Comparison of ENCODE assay signal across 19 cellular contexts in the genomic region with DNA sequence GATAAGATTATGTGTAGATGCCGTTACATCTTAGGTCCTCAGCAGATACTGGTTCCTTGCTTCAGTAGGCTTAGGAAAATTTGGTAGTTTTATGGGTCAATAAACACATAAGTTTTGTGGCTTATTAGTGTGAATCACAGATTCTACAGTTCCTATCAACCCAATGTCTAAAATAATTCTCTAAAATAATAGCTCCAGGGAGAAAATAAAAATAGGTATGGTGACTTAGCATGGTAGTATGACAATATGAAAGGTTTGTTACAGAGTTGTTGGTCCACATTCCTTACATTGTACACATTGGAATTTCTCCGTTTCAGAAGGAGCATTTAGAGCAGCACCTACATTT.
DNase-seq lines count a peak whose midpoint lies in the region; ATAC-seq, FAIRE-seq and TF ChIP-seq lines count a peak whose summit lies in the region.
"Had no signal": no experiment of that assay in that cellular context is flagged by ENCODE, and none has a peak within 500 bp of the region (broad histone marks: within the 10 kb centered on the region; RNA-seq: fewer than 3 reads in every experiment).

No MANE protein-coding gene starts in this region.

- peak overlapping the region; percentile 85 for H3K27ac Mint-ChIP-seq in progenitor cell of endocrine pancreas
- H3K27ac Mint-ChIP-seq in natural killer cell treated with Interleukin-12 subunit alpha and Interleukin-12 subunit beta and Interleukin-15 and Interleukin-18, amount 100 ng/mL, for 72 hours = no peak overlapping the region
- H3K27ac Mint-ChIP-seq: activated T-helper 1 cell treated with anti-CD3 and anti-CD28 coated beads, Interleukin-12 subunit alpha, Interleukin-12 subunit beta, Interleukin-2, Interleukin-4 antibody, amounts not matched to agents 30 ng/mL and 10 ng/mL and 1 ng/mL, durations not matched to agents 14 hours and 24 hours and 36 hours; CD4-positive, alpha-beta T cell; natural killer cell had no signal

- intact Hi-C loops in posterior cingulate gyrus (cut with DNase I) = no loop called here

- no peaks in the 10 kb centered on the region for H3K27me3 Mint-ChIP-seq in progenitor cell of endocrine pancreas
- no peaks in the 10 kb centered on the region for H3K27me3 Mint-ChIP-seq in natural killer cell treated with Interleukin-12 subunit alpha and Interleukin-12 subunit beta and Interleukin-15 and Interleukin-18, amount 100 ng/mL, for 72 hours
- H3K27me3 Mint-ChIP-seq: CD4-positive, alpha-beta T cell; memory B cell had no signal

- peak in 1 of 2 experiments; percentile 6; a peak in 1 of 6 replicates for ATAC-seq in A549
- ATAC-seq in GM21515 (IDR thresholded peaks at IDR 0.05; ENCODE audit: unreplicated experiment) = no peak
- no peak for ATAC-seq in natural killer cell treated with Interleukin-12 subunit alpha and Interleukin-12 subunit beta and Interleukin-15 and Interleukin-18, amount 100 ng/mL, for 72 hours
- ATAC-seq: natural killer cell had no signal

- TF ChIP-seq POLR2A in A549 (IDR thresholded peaks at IDR 0.05; ENCODE audit: low read length) = no peak

- peaks cover 3% of the 10 kb centered on the region for H3K36me3 Mint-ChIP-seq in progenitor cell of endocrine pancreas (ENCODE audit: insufficient read depth)
- no peaks in the 10 kb centered on the region for H3K36me3 Mint-ChIP-seq in natural killer cell treated with Interleukin-12 subunit alpha and Interleukin-12 subunit beta and Interleukin-15 and Interleukin-18, amount 100 ng/mL, for 72 hours
- H3K36me3 Mint-ChIP-seq: natural killer cell had no signal

- no peak for TF ChIP-seq EP300 in A549 (IDR thresholded peaks at IDR 0.05)

- H3K27ac ChIP-seq in A549 = peak overlapping the region; percentile 51 to 73; a peak in 5 of 6 replicates

- WGBS in A549 (ENCODE audit: missing lambda C conversion rate) = 73% methylated on average over 2 of the region's 2 CpGs

- TF ChIP-seq CTCF in A549 (IDR thresholded peaks at IDR 0.05) (no peak), epithelial cell of esophagus (IDR thresholded peaks at IDR 0.05; ENCODE audit: insufficient read depth, low read depth, low read length, missing control alignments) (no peak), progenitor cell of endocrine pancreas (IDR thresholded peaks at IDR 0.05; ENCODE audit: unreplicated experiment) (no peak)

- no peak for DNase-seq in A549 (ENCODE audit: low read depth in 1 of 2, low spot score in 1 of 2)
- DNase-seq in M059J (ENCODE audit: low read depth) = peak; percentile 87
- peak; percentile 87 for DNase-seq in epithelial cell of esophagus (ENCODE audit: low read depth)
- DNase-seq in progenitor cell of endocrine pancreas (ENCODE audit: low spot score, unreplicated experiment) = no peak
- no peak for DNase-seq in HCEC 1CT
- DNase-seq in posterior cingulate gyrus = no peak
- DNase-seq in natural killer cell treated with Interleukin-12 subunit alpha and Interleukin-12 subunit beta and Interleukin-15 and Interleukin-18, amount 100 ng/mL, for 72 hours (ENCODE audit: low spot score) = no peak
- DNase-seq: activated CD4-positive, CD25-positive, alpha-beta regulatory T cell; activated CD8-positive, alpha-beta memory T cell treated with anti-CD3 and anti-CD28 coated beads for 24 hours; CD4-positive, alpha-beta T cell; dorsolateral prefrontal cortex; GOT3; natural killer cell; NCI-H2081; stimulated activated CD4-positive, alpha-beta T cell treated with anti-CD3 and anti-CD28 coated beads, Interleukin-12 subunit alpha, Interleukin-12 subunit beta, amount 100 ng/mL, for 4 hours had no signal

- POLR2A ChIA-PET in A549 (lab: Yijun Ruan, JAX) = no interaction called here

- peaks cover 48% of the 10 kb centered on the region for H3K4me1 ChIP-seq in A549

- TF ChIP-seq RAD21 in A549 (conservative IDR thresholded peaks at IDR 0.05 in 1 of 2, IDR thresholded peaks at IDR 0.05 in 1 of 2) = no peak

- 0 out of 3 replicates have a peak overlapping the region, but pooled peaks have one; percentile 7 for H3K4me2 ChIP-seq in A549

- H3K9me3 Mint-ChIP-seq in progenitor cell of endocrine pancreas (ENCODE audit: low read depth) = no peaks in the 10 kb centered on the region
- no peaks in the 10 kb centered on the region for H3K9me3 Mint-ChIP-seq in natural killer cell treated with Interleukin-12 subunit alpha and Interleukin-12 subunit beta and Interleukin-15 and Interleukin-18, amount 100 ng/mL, for 72 hours
- H3K9me3 Mint-ChIP-seq: activated T-helper 1 cell treated with anti-CD3 and anti-CD28 coated beads, Interleukin-12 subunit alpha, Interleukin-12 subunit beta, Interleukin-2, Interleukin-4 antibody, amounts not matched to agents 30 ng/mL and 10 ng/mL and 1 ng/mL, durations not matched to agents 14 hours and 24 hours and 36 hours; CD4-positive, alpha-beta T cell; memory B cell; natural killer cell had no signal

- CTCF ChIA-PET in A549 (lab: Yijun Ruan, JAX) = interaction anchor here (1.1 to 1.4 kb wide), 2 partner anchors 11 to 48 kb away, joined by 3 read pairs; no protein-coding TSS in a partner anchor

- H3K4me3 Mint-ChIP-seq in progenitor cell of endocrine pancreas (ENCODE audit: low read depth) = no peak overlapping the region
- H3K4me3 Mint-ChIP-seq in natural killer cell treated with Interleukin-12 subunit alpha and Interleukin-12 subunit beta and Interleukin-15 and Interleukin-18, amount 100 ng/mL, for 72 hours = no peak overlapping the region
- H3K4me3 Mint-ChIP-seq: activated T-helper 1 cell treated with anti-CD3 and anti-CD28 coated beads, Interleukin-12 subunit alpha, Interleukin-12 subunit beta, Interleukin-2, Interleukin-4 antibody, amounts not matched to agents 30 ng/mL and 10 ng/mL and 1 ng/mL, durations not matched to agents 14 hours and 24 hours and 36 hours; CD4-positive, alpha-beta T cell; memory B cell; natural killer cell had no signal

- no peaks in the 10 kb centered on the region for H3K9me3 ChIP-seq in A549
- H3K9me3 ChIP-seq: esophagus muscularis mucosa had no signal

- FAIRE-seq in A549 (lab: Jason Lieb, UNC) = no peak

- H3K4me3 ChIP-seq in A549 (no peak overlapping the region), epithelial cell of esophagus (ENCODE audit: low read length) (no peak overlapping the region)
- H3K4me3 ChIP-seq: dorsolateral prefrontal cortex, esophagus muscularis mucosa had no signal

- peaks cover 25% of the 10 kb centered on the region for H3K4me1 Mint-ChIP-seq in progenitor cell of endocrine pancreas (ENCODE audit: low read depth)
- peaks cover 4 to 6% of the 10 kb centered on the region in 2 donors for H3K4me1 Mint-ChIP-seq in natural killer cell treated with Interleukin-12 subunit alpha and Interleukin-12 subunit beta and Interleukin-15 and Interleukin-18, amount 100 ng/mL, for 72 hours (ENCODE audit: low read depth in 2 of 2)

TF ChIP-seq in A549, 52 proteins besides CTCF, POLR2A, EP300 and RAD21 (continues in another document):
- TF ChIP-seq, protein P1, sequence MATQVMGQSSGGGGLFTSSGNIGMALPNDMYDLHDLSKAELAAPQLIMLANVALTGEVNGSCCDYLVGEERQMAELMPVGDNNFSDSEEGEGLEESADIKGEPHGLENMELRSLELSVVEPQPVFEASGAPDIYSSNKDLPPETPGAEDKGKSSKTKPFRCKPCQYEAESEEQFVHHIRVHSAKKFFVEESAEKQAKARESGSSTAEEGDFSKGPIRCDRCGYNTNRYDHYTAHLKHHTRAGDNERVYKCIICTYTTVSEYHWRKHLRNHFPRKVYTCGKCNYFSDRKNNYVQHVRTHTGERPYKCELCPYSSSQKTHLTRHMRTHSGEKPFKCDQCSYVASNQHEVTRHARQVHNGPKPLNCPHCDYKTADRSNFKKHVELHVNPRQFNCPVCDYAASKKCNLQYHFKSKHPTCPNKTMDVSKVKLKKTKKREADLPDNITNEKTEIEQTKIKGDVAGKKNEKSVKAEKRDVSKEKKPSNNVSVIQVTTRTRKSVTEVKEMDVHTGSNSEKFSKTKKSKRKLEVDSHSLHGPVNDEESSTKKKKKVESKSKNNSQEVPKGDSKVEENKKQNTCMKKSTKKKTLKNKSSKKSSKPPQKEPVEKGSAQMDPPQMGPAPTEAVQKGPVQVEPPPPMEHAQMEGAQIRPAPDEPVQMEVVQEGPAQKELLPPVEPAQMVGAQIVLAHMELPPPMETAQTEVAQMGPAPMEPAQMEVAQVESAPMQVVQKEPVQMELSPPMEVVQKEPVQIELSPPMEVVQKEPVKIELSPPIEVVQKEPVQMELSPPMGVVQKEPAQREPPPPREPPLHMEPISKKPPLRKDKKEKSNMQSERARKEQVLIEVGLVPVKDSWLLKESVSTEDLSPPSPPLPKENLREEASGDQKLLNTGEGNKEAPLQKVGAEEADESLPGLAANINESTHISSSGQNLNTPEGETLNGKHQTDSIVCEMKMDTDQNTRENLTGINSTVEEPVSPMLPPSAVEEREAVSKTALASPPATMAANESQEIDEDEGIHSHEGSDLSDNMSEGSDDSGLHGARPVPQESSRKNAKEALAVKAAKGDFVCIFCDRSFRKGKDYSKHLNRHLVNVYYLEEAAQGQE (IDR thresholded peaks at IDR 0.05) = no peak
- TF ChIP-seq FOXS1 (CRISPR knock-in tag; IDR thresholded peaks at IDR 0.05) = no peak
- no peak for TF ChIP-seq KDM5A (IDR thresholded peaks at IDR 0.05)
- no peak for TF ChIP-seq RCOR1 (IDR thresholded peaks at IDR 0.05; ENCODE audit: low read depth, low read length)
- no peak for TF ChIP-seq CHD4 (IDR thresholded peaks at IDR 0.05; ENCODE audit: borderline replicate concordance)
- TF ChIP-seq ZSCAN20 (CRISPR knock-in tag; IDR thresholded peaks at IDR 0.05) = no peak
- TF ChIP-seq EHF (CRISPR knock-in tag; IDR thresholded peaks at IDR 0.05) = no peak
- TF ChIP-seq ZFP36 (IDR thresholded peaks at IDR 0.05; ENCODE audit: borderline replicate concordance, partially characterized antibody) = no peak
- no peak for TF ChIP-seq ESRRA (IDR thresholded peaks at IDR 0.05; ENCODE audit: borderline replicate concordance, low read length)
- TF ChIP-seq ZNF302 (CRISPR knock-in tag; IDR thresholded peaks at IDR 0.05) = no peak
- TF ChIP-seq POLR2AphosphoS2 (conservative IDR thresholded peaks at IDR 0.05; ENCODE audit: low read length) = no peak
- TF ChIP-seq, protein P2, sequence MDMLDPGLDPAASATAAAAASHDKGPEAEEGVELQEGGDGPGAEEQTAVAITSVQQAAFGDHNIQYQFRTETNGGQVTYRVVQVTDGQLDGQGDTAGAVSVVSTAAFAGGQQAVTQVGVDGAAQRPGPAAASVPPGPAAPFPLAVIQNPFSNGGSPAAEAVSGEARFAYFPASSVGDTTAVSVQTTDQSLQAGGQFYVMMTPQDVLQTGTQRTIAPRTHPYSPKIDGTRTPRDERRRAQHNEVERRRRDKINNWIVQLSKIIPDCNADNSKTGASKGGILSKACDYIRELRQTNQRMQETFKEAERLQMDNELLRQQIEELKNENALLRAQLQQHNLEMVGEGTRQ (IDR thresholded peaks at IDR 0.05) = no peak
- TF ChIP-seq, protein P3, sequence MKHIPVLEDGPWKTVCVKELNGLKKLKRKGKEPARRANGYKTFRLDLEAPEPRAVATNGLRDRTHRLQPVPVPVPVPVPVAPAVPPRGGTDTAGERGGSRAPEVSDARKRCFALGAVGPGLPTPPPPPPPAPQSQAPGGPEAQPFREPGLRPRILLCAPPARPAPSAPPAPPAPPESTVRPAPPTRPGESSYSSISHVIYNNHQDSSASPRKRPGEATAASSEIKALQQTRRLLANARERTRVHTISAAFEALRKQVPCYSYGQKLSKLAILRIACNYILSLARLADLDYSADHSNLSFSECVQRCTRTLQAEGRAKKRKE (CRISPR knock-in tag; IDR thresholded peaks at IDR 0.05; ENCODE audit: low read depth) = no peak

Comparison
In these comparisons a context has a peak if more than half of its experiments do, and no peak if none do; other contexts are left out.
1. DNase-seq: peak in M059J (single experiment) and epithelial cell of esophagus (single experiment); none in A549 (0 of 2), progenitor cell of endocrine pancreas (single experiment), HCEC 1CT (single experiment), posterior cingulate gyrus (0 of 10) and natural killer cell treated with Interleukin-12 subunit alpha and Interleukin-12 subunit beta and Interleukin-15 and Interleukin-18, amount 100 ng/mL, for 72 hours (single experiment).